Comparison of ENCODE assay signal across 1 cellular context in genomic region chr10:58320351-58321065, GRCh38.
TF ChIP-seq lines count a peak whose summit lies in the region.

No MANE protein-coding gene starts in this region.

TF ChIP-seq in K562, 482 proteins besides CTCF, POLR2A, EP300 and RAD21:
- TF ChIP-seq SAFB (IDR thresholded peaks at IDR 0.05; ENCODE audit: borderline replicate concordance, low read depth, low read length) (no peak), ELF1 (tag; IDR thresholded peaks at IDR 0.05) (no peak), RBM34 (IDR thresholded peaks at IDR 0.05; ENCODE audit: borderline replicate concordance, insufficient read depth, low read length) (no peak), RBM25 (IDR thresholded peaks at IDR 0.05; ENCODE audit: low read depth, low read length, severe bottlenecking) (no peak), ARHGAP35 (IDR thresholded peaks at IDR 0.05; ENCODE audit: partially characterized antibody) (no peak), PRDM10 (IDR thresholded peaks at IDR 0.05; ENCODE audit: partially characterized antibody) (no peak), ESRRB (CRISPR knock-in tag; IDR thresholded peaks at IDR 0.05; ENCODE audit: borderline replicate concordance) (no peak), ZNF696 (CRISPR knock-in tag; conservative IDR thresholded peaks at IDR 0.05) (no peak), BRF1 (IDR thresholded peaks at IDR 0.05; ENCODE audit: borderline replicate concordance, extremely low read depth, insufficient read length) (no peak), VEZF1 (CRISPR knock-in tag; IDR thresholded peaks at IDR 0.05) (no peak), FOXK2 (conservative IDR thresholded peaks at IDR 0.05 in 1 of 2, IDR thresholded peaks at IDR 0.05 in 1 of 2; ENCODE audit: low read depth in 2 of 2) (no peak), XRCC3 (IDR thresholded peaks at IDR 0.05) (no peak), RBM17 (IDR thresholded peaks at IDR 0.05; ENCODE audit: borderline replicate concordance, low read depth, low read length) (no peak), COPS2 (conservative IDR thresholded peaks at IDR 0.05) (no peak), TCF7L2 (IDR thresholded peaks at IDR 0.05; ENCODE audit: low read depth, low read length) (no peak), GTF2B (IDR thresholded peaks at IDR 0.05; ENCODE audit: extremely low read depth, insufficient read length) (no peak), HNRNPK (IDR thresholded peaks at IDR 0.05; ENCODE audit: low read depth, low read length, poor library complexity, severe bottlenecking) (no peak)
TF ChIP-seq in K562: peak in this region for 0.
